ENCODE assay signal across 8 cellular contexts in genomic region chr6:149565539-149566371, GRCh38. TPM values are rescaled to one million over a fixed set of nuclear protein-coding genes. Genes with fewer than 3 reads are reported as not detected.
DNase-seq lines count a peak whose midpoint lies in the region; ATAC-seq and TF ChIP-seq lines count a peak whose summit lies in the region.

No MANE protein-coding gene starts in this region.

- peak overlapping the region; percentile 74 for H3K27ac Mint-ChIP-seq in chondrocyte (ENCODE audit: unreplicated experiment)

- H3K4me1 Mint-ChIP-seq in chondrocyte (ENCODE audit: low read depth), result peaks cover 24% of the 10 kb centered on the region

- no peaks in the 10 kb centered on the region for H3K27me3 Mint-ChIP-seq in chondrocyte (ENCODE audit: low read depth)

- DNase-seq in Ammon's horn (ENCODE audit: low spot score), result peak; percentile 96
- peak; percentile 87 for DNase-seq in GM19238 (ENCODE audit: insufficient read length, low spot score)
- peak; percentile 88 for DNase-seq in NCI-H460 (ENCODE audit: extremely low read depth, low read depth)
- DNase-seq in activated CD4-positive, alpha-beta T cell treated with anti-CD3 and anti-CD28 coated beads for 24 hours (ENCODE audit: low read depth in 2 of 2), result peak; percentile 93
- peak; percentile 95 for DNase-seq in chondrocyte (ENCODE audit: low spot score)
- peak; percentile 85 for DNase-seq in kidney glomerular epithelial cell (lab: John Stamatoyannopoulos, UW)
- peak; percentile 96 for DNase-seq in stimulated activated CD4-positive, alpha-beta T cell treated with anti-CD3 and anti-CD28 coated beads, Interleukin-15, amount 100 ng/mL, for 24 hours

- peak; percentile 85 for ATAC-seq in HG03432 (IDR thresholded peaks at IDR 0.05; ENCODE audit: unreplicated experiment)

- peak overlapping the region; percentile 78 for H3K4me3 Mint-ChIP-seq in chondrocyte (ENCODE audit: unreplicated experiment)

- TF ChIP-seq CTCF in chondrocyte (IDR thresholded peaks at IDR 0.05), result peak; percentile 87

- no peaks in the 10 kb centered on the region for H3K9me3 Mint-ChIP-seq in chondrocyte (ENCODE audit: low read depth)

- no peaks in the 10 kb centered on the region for H3K36me3 Mint-ChIP-seq in chondrocyte (ENCODE audit: low read depth)

RNA-seq across cellular contexts. Expression of gene GINM1, which starts 0.4 kb away (rescaled TPM):
- total RNA-seq in NCI-H460 (2014; rRNA removed; shearing (Covaris generic)), result 34.6 and 40.3 TPM in 2 replicates
- 26.9 and 30.1 TPM in 2 replicates for polyA plus RNA-seq in NCI-H460 (2014; cell fraction: nucleus; rRNA removed)
- 53.5 to 60.1 TPM (median 58.6 TPM) in 3 replicates for total RNA-seq in chondrocyte

RNA-seq across cellular contexts. Expression of gene PPIL4, which starts 19.9 kb away (rescaled TPM):
- 28.7 and 29.0 TPM in 2 replicates for total RNA-seq in NCI-H460 (2014; rRNA removed; shearing (Covaris generic))
- 15.1 and 17.3 TPM in 2 replicates for polyA plus RNA-seq in NCI-H460 (2014; cell fraction: nucleus; rRNA removed)
- total RNA-seq in chondrocyte, result 28.8 to 30.0 TPM (median 29.8 TPM) in 3 replicates

Comparison
In these comparisons a context has a peak if more than half of its experiments do, and no peak if none do; other contexts are left out.
1. Peak in every context shown above with its lines: DNase-seq and ATAC-seq.